In the genomic region with DNA sequence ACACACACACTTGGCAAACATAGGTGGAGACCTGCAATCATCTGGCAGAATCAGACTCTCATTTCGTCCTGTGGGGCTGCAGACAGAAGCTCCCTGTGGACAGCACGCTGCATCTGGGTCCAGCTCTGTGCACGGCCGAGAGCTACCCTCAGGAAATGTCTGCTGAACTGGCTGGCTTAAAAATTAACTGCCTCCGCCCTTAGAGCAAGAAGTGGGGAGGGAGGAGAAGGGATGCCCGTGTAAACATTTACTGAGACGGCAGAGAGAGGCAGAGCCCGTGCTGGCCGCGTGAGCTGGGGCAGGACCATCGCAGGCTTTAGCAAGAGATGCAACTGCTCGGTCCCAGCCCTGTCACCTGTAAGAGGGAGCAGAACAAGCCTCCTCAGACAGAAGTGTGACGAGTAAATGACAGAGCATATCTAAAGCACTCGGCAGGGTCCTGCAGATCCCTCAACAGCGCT, we compare ENCODE assay signal across 2 cellular contexts.
TF ChIP-seq lines count a peak whose summit lies in the region.

No MANE protein-coding gene starts in this region.

TF ChIP-seq in WTC11, 78 proteins besides CTCF, POLR2A, EP300 and RAD21 (continued from another document):
- TF ChIP-seq, protein P1, sequence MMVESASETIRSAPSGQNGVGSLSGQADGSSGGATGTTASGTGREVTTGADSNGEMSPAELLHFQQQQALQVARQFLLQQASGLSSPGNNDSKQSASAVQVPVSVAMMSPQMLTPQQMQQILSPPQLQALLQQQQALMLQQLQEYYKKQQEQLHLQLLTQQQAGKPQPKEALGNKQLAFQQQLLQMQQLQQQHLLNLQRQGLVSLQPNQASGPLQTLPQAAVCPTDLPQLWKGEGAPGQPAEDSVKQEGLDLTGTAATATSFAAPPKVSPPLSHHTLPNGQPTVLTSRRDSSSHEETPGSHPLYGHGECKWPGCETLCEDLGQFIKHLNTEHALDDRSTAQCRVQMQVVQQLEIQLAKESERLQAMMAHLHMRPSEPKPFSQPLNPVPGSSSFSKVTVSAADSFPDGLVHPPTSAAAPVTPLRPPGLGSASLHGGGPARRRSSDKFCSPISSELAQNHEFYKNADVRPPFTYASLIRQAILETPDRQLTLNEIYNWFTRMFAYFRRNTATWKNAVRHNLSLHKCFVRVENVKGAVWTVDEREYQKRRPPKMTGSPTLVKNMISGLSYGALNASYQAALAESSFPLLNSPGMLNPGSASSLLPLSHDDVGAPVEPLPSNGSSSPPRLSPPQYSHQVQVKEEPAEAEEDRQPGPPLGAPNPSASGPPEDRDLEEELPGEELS (CRISPR knock-in tag; IDR thresholded peaks at IDR 0.05) = no peak
- TF ChIP-seq GABPB1 (CRISPR knock-in tag; IDR thresholded peaks at IDR 0.05) (0 out of 2 replicates have a peak, but pooled peaks have one; percentile 46), SOX15 (CRISPR knock-in tag; IDR thresholded peaks at IDR 0.05) (no peak)
- TF ChIP-seq, protein P2, sequence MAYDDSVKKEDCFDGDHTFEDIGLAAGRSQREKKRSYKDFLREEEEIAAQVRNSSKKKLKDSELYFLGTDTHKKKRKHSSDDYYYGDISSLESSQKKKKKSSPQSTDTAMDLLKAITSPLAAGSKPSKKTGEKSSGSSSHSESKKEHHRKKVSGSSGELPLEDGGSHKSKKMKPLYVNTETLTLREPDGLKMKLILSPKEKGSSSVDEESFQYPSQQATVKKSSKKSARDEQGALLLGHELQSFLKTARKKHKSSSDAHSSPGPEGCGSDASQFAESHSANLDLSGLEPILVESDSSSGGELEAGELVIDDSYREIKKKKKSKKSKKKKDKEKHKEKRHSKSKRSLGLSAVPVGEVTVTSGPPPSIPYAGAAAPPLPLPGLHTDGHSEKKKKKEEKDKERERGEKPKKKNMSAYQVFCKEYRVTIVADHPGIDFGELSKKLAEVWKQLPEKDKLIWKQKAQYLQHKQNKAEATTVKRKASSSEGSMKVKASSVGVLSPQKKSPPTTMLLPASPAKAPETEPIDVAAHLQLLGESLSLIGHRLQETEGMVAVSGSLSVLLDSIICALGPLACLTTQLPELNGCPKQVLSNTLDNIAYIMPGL (CRISPR knock-in tag; IDR thresholded peaks at IDR 0.05) = no peak

TF ChIP-seq in liver, 16 proteins besides CTCF, POLR2A, EP300 and RAD21 (continued from another document):
- TF ChIP-seq, protein P3, sequence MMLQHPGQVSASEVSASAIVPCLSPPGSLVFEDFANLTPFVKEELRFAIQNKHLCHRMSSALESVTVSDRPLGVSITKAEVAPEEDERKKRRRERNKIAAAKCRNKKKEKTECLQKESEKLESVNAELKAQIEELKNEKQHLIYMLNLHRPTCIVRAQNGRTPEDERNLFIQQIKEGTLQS (IDR thresholded peaks at IDR 0.05) = no peak
- TF ChIP-seq FOXA1 (IDR thresholded peaks at IDR 0.05) (peak; percentile 81), RXRA (IDR thresholded peaks at IDR 0.05) (peak; percentile 84 to 95), TAF1 (conservative IDR thresholded peaks at IDR 0.05) (no peak), EGR1 (IDR thresholded peaks at IDR 0.05; ENCODE audit: low read depth in 2 of 2) (peak in 1 of 2 donors; percentile 41)
- TF ChIP-seq, protein P4, sequence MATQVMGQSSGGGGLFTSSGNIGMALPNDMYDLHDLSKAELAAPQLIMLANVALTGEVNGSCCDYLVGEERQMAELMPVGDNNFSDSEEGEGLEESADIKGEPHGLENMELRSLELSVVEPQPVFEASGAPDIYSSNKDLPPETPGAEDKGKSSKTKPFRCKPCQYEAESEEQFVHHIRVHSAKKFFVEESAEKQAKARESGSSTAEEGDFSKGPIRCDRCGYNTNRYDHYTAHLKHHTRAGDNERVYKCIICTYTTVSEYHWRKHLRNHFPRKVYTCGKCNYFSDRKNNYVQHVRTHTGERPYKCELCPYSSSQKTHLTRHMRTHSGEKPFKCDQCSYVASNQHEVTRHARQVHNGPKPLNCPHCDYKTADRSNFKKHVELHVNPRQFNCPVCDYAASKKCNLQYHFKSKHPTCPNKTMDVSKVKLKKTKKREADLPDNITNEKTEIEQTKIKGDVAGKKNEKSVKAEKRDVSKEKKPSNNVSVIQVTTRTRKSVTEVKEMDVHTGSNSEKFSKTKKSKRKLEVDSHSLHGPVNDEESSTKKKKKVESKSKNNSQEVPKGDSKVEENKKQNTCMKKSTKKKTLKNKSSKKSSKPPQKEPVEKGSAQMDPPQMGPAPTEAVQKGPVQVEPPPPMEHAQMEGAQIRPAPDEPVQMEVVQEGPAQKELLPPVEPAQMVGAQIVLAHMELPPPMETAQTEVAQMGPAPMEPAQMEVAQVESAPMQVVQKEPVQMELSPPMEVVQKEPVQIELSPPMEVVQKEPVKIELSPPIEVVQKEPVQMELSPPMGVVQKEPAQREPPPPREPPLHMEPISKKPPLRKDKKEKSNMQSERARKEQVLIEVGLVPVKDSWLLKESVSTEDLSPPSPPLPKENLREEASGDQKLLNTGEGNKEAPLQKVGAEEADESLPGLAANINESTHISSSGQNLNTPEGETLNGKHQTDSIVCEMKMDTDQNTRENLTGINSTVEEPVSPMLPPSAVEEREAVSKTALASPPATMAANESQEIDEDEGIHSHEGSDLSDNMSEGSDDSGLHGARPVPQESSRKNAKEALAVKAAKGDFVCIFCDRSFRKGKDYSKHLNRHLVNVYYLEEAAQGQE (IDR thresholded peaks at IDR 0.05) = peak; percentile 39
